ENCODE assay signal across 8 cellular contexts in the genomic region with DNA sequence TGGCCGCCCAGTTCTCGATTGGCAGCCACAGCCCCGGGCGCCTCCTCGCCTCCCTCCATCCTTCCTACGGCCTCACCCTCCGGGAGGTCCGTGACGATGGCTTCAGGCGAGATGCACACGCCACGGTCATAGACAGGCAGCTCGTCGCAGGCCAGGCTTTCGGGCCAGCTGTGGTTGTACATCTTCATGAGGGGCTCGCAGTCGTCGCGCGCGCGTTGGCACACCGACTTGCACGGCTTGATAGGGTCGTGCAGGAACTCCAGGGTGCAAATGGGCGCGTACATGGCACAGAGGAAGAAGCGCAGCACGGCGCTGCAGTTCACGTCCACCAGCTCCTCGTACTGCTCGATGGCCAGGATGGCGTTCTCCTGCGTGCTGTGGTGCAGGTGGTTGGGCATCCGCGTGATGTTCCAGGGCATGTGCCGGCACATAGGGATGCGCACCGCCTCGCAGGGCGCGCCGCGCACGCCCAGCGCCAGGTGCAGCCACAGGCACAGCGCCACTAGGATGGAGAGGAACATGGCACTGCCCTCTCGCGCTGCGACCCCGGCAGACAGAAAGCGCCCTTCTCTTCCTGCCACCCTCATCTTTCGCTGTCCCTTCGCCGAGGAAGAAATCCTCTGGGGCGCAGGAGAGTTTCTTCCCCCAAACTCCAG. TPM values are rescaled to one million over a fixed set of nuclear protein-coding genes. Genes with fewer than 3 reads are reported as not detected.
DNase-seq lines count a peak whose midpoint lies in the region; FAIRE-seq and TF ChIP-seq lines count a peak whose summit lies in the region.

No MANE protein-coding gene starts in this region.

- TF ChIP-seq EP300 in esophagus muscularis mucosa (IDR thresholded peaks at IDR 0.05), result no peak

- H3K4me3 ChIP-seq in esophagus muscularis mucosa (peak overlapping the region; percentile 59 to 72 (median 62)), neuron (ENCODE audit: low read length) (peak overlapping the region; percentile 39)

- DNase-seq in DMS53 treated with DMSO at 0.1 percent for 48 hours (lab: John Stamatoyannopoulos, UW; ENCODE audit: unreplicated experiment) (peak; percentile 24), NCI-H69 (lab: John Stamatoyannopoulos, UW) (peak; percentile 11), esophagus muscularis mucosa (ENCODE audit: extremely low spot score) (no peak), superior temporal gyrus (ENCODE audit: extremely low spot score) (no peak), frontal cortex (ENCODE audit: low spot score in 2 of 2) (no peak), cortex of kidney (lab: John Stamatoyannopoulos, UW) (no peak)
- DNase-seq in activated naive CD4-positive, alpha-beta T cell treated with Interleukin-2 at 50 U/mL for 16 hours, result no peak

- H3K36me3 ChIP-seq in esophagus muscularis mucosa, result no peaks in the 10 kb centered on the region
- H3K36me3 ChIP-seq in neuron (ENCODE audit: insufficient read depth, low read length), result no peaks in the 10 kb centered on the region

- TF ChIP-seq POLR2A in esophagus muscularis mucosa (IDR thresholded peaks at IDR 0.05; ENCODE audit: low read depth), result no peak

- no peak for FAIRE-seq in frontal cortex (lab: Jason Lieb, UNC)

- no peaks in the 10 kb centered on the region for H3K9me3 ChIP-seq in esophagus muscularis mucosa
- no peaks in the 10 kb centered on the region for H3K9me3 ChIP-seq in neuron (ENCODE audit: low read length)

- 4% methylated on average over 55 of the region's 57 CpGs for WGBS in esophagus muscularis mucosa

- TF ChIP-seq CTCF in esophagus muscularis mucosa (IDR thresholded peaks at IDR 0.05), result no peak

- peak overlapping the region; percentile 35 for H2AFZ ChIP-seq in neuron (ENCODE audit: low read depth, low read length)

- H3K27me3 ChIP-seq in esophagus muscularis mucosa (peaks cover 0 to 21% (median 0%) of the 10 kb centered on the region in 4 donors), neuron (ENCODE audit: insufficient read depth, low read length) (peaks cover 53% of the 10 kb centered on the region)

- H3K27ac ChIP-seq in esophagus muscularis mucosa (replicated peaks in 1 of 4), result peak overlapping the region; percentile 64 to 81 (median 72)

- H3K4me1 ChIP-seq in esophagus muscularis mucosa, result peaks cover 17 to 44% (median 40%) of the 10 kb centered on the region in 4 donors
- peaks cover 3% of the 10 kb centered on the region for H3K4me1 ChIP-seq in neuron (ENCODE audit: insufficient read depth, low read length)

- intact Hi-C loops in esophagus muscularis mucosa (cut with DNase I), result no loop called here

RNA-seq across cellular contexts. Expression of a gene that starts 0.5 kb away (rescaled TPM):
- total RNA-seq in esophagus muscularis mucosa (10 to 100 TPM in 1 of 4 donors, 1 to 10 TPM in 3; 3.0 to 11.3 (median 6.8) TPM), frontal cortex (1.2 TPM)

RNA-seq across cellular contexts. Expression of a gene that starts 4.3 kb away (rescaled TPM):
- total RNA-seq in esophagus muscularis mucosa (10 to 100 TPM; 24.9 to 35.5 (median 30.7) TPM), frontal cortex (20.0 TPM)

Comparison
In these comparisons a context has a peak if more than half of its experiments do, and no peak if none do; other contexts are left out.
1. DNase-seq: peak in DMS53 treated with DMSO at 0.1 percent for 48 hours (single experiment) and NCI-H69 (single experiment); none in esophagus muscularis mucosa (single experiment), superior temporal gyrus (single experiment), frontal cortex (0 of 2), activated naive CD4-positive, alpha-beta T cell treated with Interleukin-2 at 50 U/mL for 16 hours (single experiment) and cortex of kidney (single experiment).